In genomic region chr5:59840200-59840601, GRCh38 we compare ENCODE assay signal across 17 cellular contexts. TPM values are rescaled to one million over a fixed set of nuclear protein-coding genes. Genes with fewer than 3 reads are reported as not detected.
DNase-seq lines count a peak whose midpoint lies in the region; ATAC-seq and TF ChIP-seq lines count a peak whose summit lies in the region.
"Had no signal": no experiment of that assay in that cellular context is flagged by ENCODE, and none has a peak within 500 bp of the region (broad histone marks: within the 10 kb centered on the region; RNA-seq: fewer than 3 reads in every experiment).

No MANE protein-coding gene starts in this region.

- ATAC-seq in HG03571 (IDR thresholded peaks at IDR 0.05; ENCODE audit: unreplicated experiment), result no peak
- ATAC-seq: activated T-helper 17 cell treated with anti-CD3 and anti-CD28 coated beads, Interleukin-2, amount 50 U/mL, for 72 hours; left ventricle myocardium superior had no signal

- no peaks in the 10 kb centered on the region for H3K27me3 Mint-ChIP-seq in progenitor cell of endocrine pancreas

- DNase-seq in NCI-H748 (lab: John Stamatoyannopoulos, UW; ENCODE audit: unreplicated experiment) (peak; percentile 9), NCI-H748 treated with DMSO at 0.1 percent for 48 hours (lab: John Stamatoyannopoulos, UW) (no peak), RPMI7951 (ENCODE audit: low read depth) (peak; percentile 92), fibroblast of pulmonary artery (ENCODE audit: low read depth) (peak; percentile 35), retinal pigment epithelial cell (ENCODE audit: low read depth) (peak; percentile 43), progenitor cell of endocrine pancreas (ENCODE audit: low spot score, unreplicated experiment) (no peak), SHP77 (lab: John Stamatoyannopoulos, UW) (no peak)
- DNase-seq: 8988T; CD8-positive, alpha-beta memory T cell; effector CD8-positive, alpha-beta T cell; H9; left ventricle myocardium superior; T-helper 2 cell; testis had no signal

- H3K9me3 Mint-ChIP-seq in progenitor cell of endocrine pancreas (ENCODE audit: low read depth), result no peaks in the 10 kb centered on the region
- H3K9me3 Mint-ChIP-seq: activated T-helper 17 cell treated with anti-CD3 and anti-CD28 coated beads, Interleukin-2, amount 50 U/mL, for 72 hours; H9 had no signal

- peaks cover 6% of the 10 kb centered on the region for H3K4me1 Mint-ChIP-seq in progenitor cell of endocrine pancreas (ENCODE audit: low read depth)
- H3K4me1 Mint-ChIP-seq: activated T-helper 17 cell treated with anti-CD3 and anti-CD28 coated beads, Interleukin-2, amount 50 U/mL, for 72 hours; CD8-positive, alpha-beta memory T cell had no signal

- H3K36me3 Mint-ChIP-seq in progenitor cell of endocrine pancreas (ENCODE audit: insufficient read depth), result no peaks in the 10 kb centered on the region
- H3K36me3 Mint-ChIP-seq: brain; CD8-positive, alpha-beta memory T cell had no signal

- no peak overlapping the region for H3K4me3 Mint-ChIP-seq in progenitor cell of endocrine pancreas (ENCODE audit: low read depth)
- H3K4me3 Mint-ChIP-seq: activated T-helper 17 cell treated with anti-CD3 and anti-CD28 coated beads, Interleukin-2, amount 50 U/mL, for 72 hours; brain; H9 had no signal

- H3K27ac Mint-ChIP-seq in progenitor cell of endocrine pancreas, result no peak overlapping the region
- H3K27ac Mint-ChIP-seq: activated T-helper 17 cell treated with anti-CD3 and anti-CD28 coated beads, Interleukin-2, amount 50 U/mL, for 72 hours; CD8-positive, alpha-beta memory T cell; H9 had no signal

- H3K4me3 ChIP-seq in fibroblast of pulmonary artery (replicated peaks; ENCODE audit: low read depth, low read length), result no peak overlapping the region
- H3K4me3 ChIP-seq in retinal pigment epithelial cell (ENCODE audit: low read length), result no peak overlapping the region
- H3K4me3 ChIP-seq: testis had no signal

- TF ChIP-seq CTCF in fibroblast of pulmonary artery (IDR thresholded peaks at IDR 0.05; ENCODE audit: low read length, missing control alignments) (no peak), retinal pigment epithelial cell (conservative IDR thresholded peaks at IDR 0.05; ENCODE audit: low read depth, low read length) (no peak), progenitor cell of endocrine pancreas (IDR thresholded peaks at IDR 0.05; ENCODE audit: unreplicated experiment) (no peak)

RNA-seq across cellular contexts. Expression of gene PDE4D, which starts 53.3 kb away (rescaled TPM):
- 14.6 and 17.2 TPM in 2 replicates for total RNA-seq in RPMI7951 (2014; rRNA removed; shearing (Covaris generic))
- total RNA-seq in progenitor cell of endocrine pancreas, result 7.6 and 12.0 TPM in 2 replicates

Comparison
In these comparisons a context has a peak if more than half of its experiments do, and no peak if none do; other contexts are left out.
1. DNase-seq: peak in NCI-H748 (single experiment), RPMI7951 (single experiment), fibroblast of pulmonary artery (single experiment) and retinal pigment epithelial cell (single experiment); none in NCI-H748 treated with DMSO at 0.1 percent for 48 hours (single experiment), progenitor cell of endocrine pancreas (single experiment) and SHP77 (0 of 2).